ENCODE assay signal across 22 cellular contexts in genomic region chr14:71250347-71250746, GRCh38.
"Had no signal": no experiment of that assay in that cellular context is flagged by ENCODE, and none has a peak within 500 bp of the region (broad histone marks: within the 10 kb centered on the region; RNA-seq: fewer than 3 reads in every experiment).

No MANE protein-coding gene starts in this region.

- H3K9ac ChIP-seq: KMS-11, SK-N-SH had no signal

- H3K27ac ChIP-seq: KMS-11, RWPE1 had no signal

- H3K27me3 Mint-ChIP-seq: IgD-negative memory B cell had no signal

- H3K4me2 ChIP-seq: KMS-11, SK-N-SH had no signal

- H3K9me3 ChIP-seq: SK-N-SH had no signal

- H3K27ac Mint-ChIP-seq: IgD-negative memory B cell had no signal

- DNase-seq: Kasumi-1, MM.1S, NCI-H1092 treated with DMSO at 0.1 percent for 48 hours, NCI-H1436, NCI-H187, NCI-H2029, NCI-H2081 treated with DMSO at 0.1 percent for 48 hours, NCI-H2171, NCI-H510A, NCI-H524 treated with DMSO at 0.1 percent for 48 hours, NCI-H69, NCI-H774, PC-3, SHP77, SK-N-SH, SW 1271 had no signal

- H3K4me3 ChIP-seq: K562 had no signal

- H3K4me3 Mint-ChIP-seq: IgD-negative memory B cell had no signal

- H3K36me3 Mint-ChIP-seq: IgD-negative memory B cell had no signal

- ATAC-seq: HepG2, K562, Panc1, PC-3 had no signal
